Comparison of ENCODE assay signal across 1 cellular context in genomic region chr1:225484657-225485606, GRCh38.
TF ChIP-seq lines count a peak whose summit lies in the region.

No MANE protein-coding gene starts in this region.

TF ChIP-seq in K562, 482 proteins besides CTCF, POLR2A, EP300 and RAD21:
- TF ChIP-seq ZBTB40 (IDR thresholded peaks at IDR 0.05): peak; percentile 87
- TF ChIP-seq ZBTB40 (CRISPR knock-in tag; IDR thresholded peaks at IDR 0.05): peak; percentile 83
- no peak for TF ChIP-seq HDGF (IDR thresholded peaks at IDR 0.05)
TF ChIP-seq in K562: peak in this region for 1.
